9 cellular contexts compared by ENCODE assay signal in the genomic region with DNA sequence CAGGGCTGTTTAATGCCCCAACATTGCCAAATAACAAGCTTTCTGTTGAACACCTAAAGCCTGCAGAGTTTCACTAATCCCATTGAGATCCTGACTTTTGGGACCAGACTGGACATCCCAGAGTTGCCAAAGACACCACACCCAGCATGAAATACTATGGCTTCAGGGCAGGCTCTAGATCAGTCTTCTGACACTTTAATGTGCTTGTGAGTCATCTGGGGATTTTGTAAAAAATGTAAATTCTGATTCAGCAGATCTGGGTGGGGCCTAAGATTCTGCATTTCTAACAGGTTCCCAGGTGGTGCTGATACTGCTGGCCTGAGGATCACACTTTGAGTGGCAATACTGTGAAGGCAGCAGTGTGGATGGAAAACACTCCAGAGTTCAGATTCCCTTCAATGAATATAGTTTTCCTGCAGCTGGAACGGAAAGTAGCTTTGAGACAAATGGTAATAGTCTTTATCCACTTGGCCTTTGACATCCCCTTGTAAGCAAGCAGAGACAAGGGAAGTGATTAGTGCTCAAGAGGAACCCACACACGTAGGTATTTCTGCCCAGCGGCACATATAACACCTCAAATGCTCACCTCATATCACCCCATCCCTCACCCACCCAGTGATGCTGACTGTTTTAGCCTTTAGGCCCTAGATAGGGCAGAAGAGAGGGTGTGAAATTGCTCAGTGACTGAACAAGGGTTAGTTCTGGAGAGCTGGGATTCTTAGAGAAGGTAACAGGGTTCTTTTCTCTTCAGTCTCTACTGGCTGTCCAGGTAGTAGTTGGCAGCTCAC. TPM values are rescaled to one million over a fixed set of nuclear protein-coding genes. Genes with fewer than 3 reads are reported as not detected.
A peak's percentile ranks its signal among the peaks of the same experiment; 100 is the strongest.
DNase-seq lines count a peak whose midpoint lies in the region; ATAC-seq and TF ChIP-seq lines count a peak whose summit lies in the region.
"Had no signal": no experiment of that assay in that cellular context is flagged by ENCODE, and none has a peak within 500 bp of the region (broad histone marks: within the 10 kb centered on the region; RNA-seq: fewer than 3 reads in every experiment).

No MANE protein-coding gene starts in this region.

- peak overlapping the region; percentile 5; the same call in 1 of the 2 replicates for H2AFZ ChIP-seq in PC-3 (ENCODE audit: low read length)

- CTCF ChIA-PET in CD4-positive, alpha-beta T cell (lab: Charles Lee) = interaction anchor here (0.7 to 1.7 kb wide), 3 partner anchors 248 to 415 kb away, joined by 3 to 5 read pairs (median 4); no protein-coding TSS in a partner anchor
- CTCF ChIA-PET in PC-3 (lab: Charles Lee) = no interaction called here

- H3K4me3 ChIP-seq in PC-3 (ENCODE audit: low read length) (no peak overlapping the region), uterus (no peak overlapping the region), adrenal gland (no peak overlapping the region)

- no peaks in the 10 kb centered on the region for H3K79me2 ChIP-seq in PC-3 (ENCODE audit: low read length)

- no peaks in the 10 kb centered on the region for H3K9me2 ChIP-seq in PC-3 (replicated peaks; ENCODE audit: low read length)

- H3K36me3 ChIP-seq in PC-3 (ENCODE audit: low read depth, low read length) (no peaks in the 10 kb centered on the region), uterus (no peaks in the 10 kb centered on the region), adrenal gland (replicated peaks in 1 of 2) (no peaks in the 10 kb centered on the region)

- H3K4me1 ChIP-seq in PC-3 (ENCODE audit: insufficient read depth, low read length) (peaks cover 51% of the 10 kb centered on the region), uterus (no peaks in the 10 kb centered on the region), adrenal gland (replicated peaks in 1 of 2) (no peaks in the 10 kb centered on the region)

- no peaks in the 10 kb centered on the region for H3K27me3 Mint-ChIP-seq in CD4-positive, alpha-beta T cell
- H3K27me3 Mint-ChIP-seq: activated naive CD8-positive, alpha-beta T cell treated with anti-CD3 and anti-CD28 coated beads, Interleukin-2, amount 10 ng/mL, durations not matched to agents 7 days and 5 days had no signal

- WGBS in adrenal gland, 4 donors = 72 to 82% (median 79%) methylated on average over 3 of the region's 3 CpGs

- no peaks in the 10 kb centered on the region for H3F3A ChIP-seq in PC-3 (ENCODE audit: low read length, unreplicated experiment)

- H3K9me3 Mint-ChIP-seq in CD4-positive, alpha-beta T cell = no peaks in the 10 kb centered on the region
- H3K9me3 Mint-ChIP-seq: activated naive CD8-positive, alpha-beta T cell treated with anti-CD3 and anti-CD28 coated beads, Interleukin-2, amount 10 ng/mL, durations not matched to agents 7 days and 5 days had no signal

- H4K20me1 ChIP-seq in PC-3 (ENCODE audit: low read length) = no peaks in the 10 kb centered on the region

- no peak for DNase-seq in CD4-positive, alpha-beta T cell
- DNase-seq in PC-3 (peak; percentile 94), glomerular visceral epithelial cell (ENCODE audit: extremely low spot score) (peak; percentile 43), erythroblast (lab: John Stamatoyannopoulos, UW) (no peak), uterus (no peak), adrenal gland (no peak)
- DNase-seq: activated naive CD8-positive, alpha-beta T cell treated with anti-CD3 and anti-CD28 coated beads, Interleukin-2, amount 10 ng/mL, durations not matched to agents 7 days and 5 days had no signal

- BruUV-seq in PC-3 (replicated peaks; lab: Mats Ljungman, UMichigan) = TSS peak; percentile 88

- H3K27ac Mint-ChIP-seq in CD4-positive, alpha-beta T cell = no peak overlapping the region
- H3K27ac Mint-ChIP-seq: activated naive CD8-positive, alpha-beta T cell treated with anti-CD3 and anti-CD28 coated beads, Interleukin-2, amount 10 ng/mL, durations not matched to agents 7 days and 5 days had no signal

- no peak for ATAC-seq in CD4-positive, alpha-beta T cell (ENCODE audit: poor library complexity)
- peak; percentile 62 for ATAC-seq in GM21619 (IDR thresholded peaks at IDR 0.05; ENCODE audit: unreplicated experiment)
- ATAC-seq in PC-3 = peak; percentile 76
- ATAC-seq in GM21423 (IDR thresholded peaks at IDR 0.05; ENCODE audit: unreplicated experiment) = no peak

- H3K27ac ChIP-seq in CD4-positive, alpha-beta T cell (ENCODE audit: low read depth, low read length) = peak overlapping the region; percentile 7
- H3K27ac ChIP-seq in PC-3 (ENCODE audit: low read length) (peak overlapping the region; percentile 59), uterus (no peak overlapping the region), adrenal gland (no peak overlapping the region)

- peak overlapping the region; percentile 39 for H3K4me2 ChIP-seq in PC-3 (ENCODE audit: low read length)

- TF ChIP-seq CTCF in CD4-positive, alpha-beta T cell (IDR thresholded peaks at IDR 0.05) = no peak
- TF ChIP-seq CTCF in PC-3 (conservative IDR thresholded peaks at IDR 0.05; ENCODE audit: low read depth, low read length) (no peak), uterus (IDR thresholded peaks at IDR 0.05) (no peak), adrenal gland (IDR thresholded peaks at IDR 0.05) (no peak)

- H3K9me3 ChIP-seq in CD4-positive, alpha-beta T cell (ENCODE audit: control insufficient read depth, low read length) = no peaks in the 10 kb centered on the region
- H3K9me3 ChIP-seq in PC-3 (ENCODE audit: low read length) (no peaks in the 10 kb centered on the region), uterus (no peaks in the 10 kb centered on the region), adrenal gland (replicated peaks in 1 of 3) (no peaks in the 10 kb centered on the region)

- intact Hi-C loops in CD4-positive, alpha-beta T cell (cut with DNase I, micrococcal nuclease) = loop anchor here (2.0 to 5.0 kb wide), 2 partner anchors 51 to 323 kb away; partner anchors contain the start of gene GSK3B (in 1 of the 2)
- intact Hi-C loops in PC-3 (cut with micrococcal nuclease) = loop anchor here (2.0 kb wide), 3 partner anchors 15 to 51 kb away; partner anchors contain the start of gene GSK3B
- intact Hi-C loops in uterus (cut with DNase I; ENCODE audit: low total_unique reads) = no loop called here
- intact Hi-C loops in adrenal gland (cut with DNase I) = no loop called here

- peaks cover 17% of the 10 kb centered on the region for H3K4me1 Mint-ChIP-seq in CD4-positive, alpha-beta T cell (ENCODE audit: low read depth)

- H3K9ac ChIP-seq in PC-3 (ENCODE audit: low read length) = peak overlapping the region; percentile 3; the same call in 1 of the 2 replicates

- TF ChIP-seq POLR2A in erythroblast (IDR thresholded peaks at IDR 0.05; ENCODE audit: low read length) (no peak), uterus (IDR thresholded peaks at IDR 0.05) (no peak), adrenal gland (IDR thresholded peaks at IDR 0.05) (no peak)

- H3K27me3 ChIP-seq in CD4-positive, alpha-beta T cell (ENCODE audit: control insufficient read depth, insufficient read depth, low read length) = no peaks in the 10 kb centered on the region
- H3K27me3 ChIP-seq in PC-3 (ENCODE audit: low read length) (no peaks in the 10 kb centered on the region), uterus (no peaks in the 10 kb centered on the region), adrenal gland (no peaks in the 10 kb centered on the region)

- H3K4me3 Mint-ChIP-seq in CD4-positive, alpha-beta T cell = no peak overlapping the region
- H3K4me3 Mint-ChIP-seq: activated naive CD8-positive, alpha-beta T cell treated with anti-CD3 and anti-CD28 coated beads, Interleukin-2, amount 10 ng/mL, durations not matched to agents 7 days and 5 days had no signal

- no peaks in the 10 kb centered on the region for H3K36me3 Mint-ChIP-seq in CD4-positive, alpha-beta T cell (ENCODE audit: low read depth)
- H3K36me3 Mint-ChIP-seq: activated naive CD8-positive, alpha-beta T cell treated with anti-CD3 and anti-CD28 coated beads, Interleukin-2, amount 10 ng/mL, durations not matched to agents 7 days and 5 days had no signal

- POLR2A ChIA-PET in CD4-positive, alpha-beta T cell (lab: Charles Lee) = interaction anchor here (4.1 kb wide), 1 partner anchor 51 kb away, joined by 37 read pairs; the partner anchor contains the start of gene GSK3B
- POLR2A ChIA-PET in PC-3 (lab: Charles Lee; ENCODE audit: unreplicated experiment) = interaction anchor here (2.1 to 3.2 kb wide), 2 partner anchors 51 kb away, joined by 10 to 34 read pairs; partner anchors contain the start of gene GSK3B

RNA-seq across cellular contexts. Expression of gene GSK3B, which starts 51.4 kb away (rescaled TPM):
- 10 to 100 TPM; 27.9 to 29.1 TPM for total RNA-seq in CD4-positive, alpha-beta T cell
- total RNA-seq in PC-3 (2014; rRNA removed) (55.8 and 71.9 TPM in 2 replicates), uterus (10 to 100 TPM; 13.5 to 53.8 (median 31.3) TPM), adrenal gland (10 to 100 TPM; 35.1 to 63.7 (median 46.2) TPM)
- 10 to 100 TPM in 2 of 3 donors, 1 to 10 TPM in 1; 10.0 to 38.7 (median 11.3) TPM for polyA plus RNA-seq in adrenal gland

Comparison
In these comparisons a context has a peak if more than half of its experiments do, and no peak if none do; other contexts are left out.
1. ATAC-seq: peak in GM21619 (single experiment) and PC-3 (single experiment); none in CD4-positive, alpha-beta T cell (single experiment) and GM21423 (single experiment).
2. DNase-seq: peak in PC-3 (single experiment) and glomerular visceral epithelial cell (single experiment); none in CD4-positive, alpha-beta T cell (0 of 10), erythroblast (0 of 2), uterus (0 of 2) and adrenal gland (0 of 7).
3. H3K27ac ChIP-seq: peak in CD4-positive, alpha-beta T cell (single experiment) and PC-3 (single experiment); none in uterus (0 of 2) and adrenal gland (0 of 5).
4. intact Hi-C loops: an anchor here in CD4-positive, alpha-beta T cell (2.0 to 5.0 kb wide) and PC-3 (2.0 kb wide); none called in uterus and adrenal gland.